Comparison of ENCODE assay signal across 21 cellular contexts in the genomic region with DNA sequence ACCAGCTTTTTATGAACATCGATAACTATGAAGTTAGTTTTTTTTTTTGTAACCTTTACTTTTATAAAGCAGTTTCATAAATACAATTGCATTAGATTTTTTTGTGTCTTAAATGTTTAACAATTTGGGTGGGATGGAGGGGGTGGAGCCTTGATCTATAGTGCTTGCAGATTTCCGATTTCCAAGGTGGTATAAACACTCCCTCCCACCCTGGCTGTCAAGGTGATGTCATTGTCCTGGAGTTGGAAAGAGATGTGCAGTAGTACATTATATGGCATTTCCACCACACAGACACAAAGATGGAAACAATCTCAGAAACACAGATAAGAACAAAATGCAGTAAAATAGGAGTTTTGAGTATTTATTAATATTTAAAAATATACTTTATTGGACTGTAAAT.
"Had no signal": no experiment of that assay in that cellular context is flagged by ENCODE, and none has a peak within 500 bp of the region (broad histone marks: within the 10 kb centered on the region; RNA-seq: fewer than 3 reads in every experiment).

No MANE protein-coding gene starts in this region.

- H3K27me3 ChIP-seq: dorsolateral prefrontal cortex, esophagus muscularis mucosa, gastroesophageal sphincter, heart left ventricle, hepatocyte had no signal

- DNase-seq: dermis blood vessel endothelial cell; dorsolateral prefrontal cortex; effector CD4-positive, alpha-beta T cell; effector memory CD4-positive, alpha-beta T cell; foreskin keratinocyte; heart left ventricle; hypothalamus; immature natural killer cell; islet precursor cell; kidney; kidney glomerular epithelial cell; left colon; left ventricle myocardium inferior; lower lobe of right lung; mesenchymal stem cell; mucosa of descending colon had no signal

- ATAC-seq: foreskin keratinocyte, gastroesophageal sphincter, left colon, left lobe of liver, lower lobe of right lung, mucosa of descending colon had no signal

- H3K4me1 ChIP-seq: esophagus muscularis mucosa, foreskin keratinocyte, gastroesophageal sphincter, lower lobe of right lung had no signal

- H3K27ac ChIP-seq: coronary artery, dorsolateral prefrontal cortex, esophagus muscularis mucosa, foreskin keratinocyte, gastroesophageal sphincter, heart left ventricle, hepatocyte, left ventricle myocardium inferior, lower lobe of right lung had no signal

- H3K36me3 ChIP-seq: gastroesophageal sphincter had no signal

- H3K4me3 ChIP-seq: coronary artery, dorsolateral prefrontal cortex, esophagus muscularis mucosa, gastroesophageal sphincter, heart left ventricle, hepatocyte, left ventricle myocardium inferior, lower lobe of right lung, mucosa of descending colon had no signal

- H3K9me3 ChIP-seq: esophagus muscularis mucosa, gastroesophageal sphincter, heart left ventricle, left ventricle myocardium inferior, lower lobe of right lung, mucosa of descending colon had no signal
